ENCODE assay signal across 10 cellular contexts in the genomic region with DNA sequence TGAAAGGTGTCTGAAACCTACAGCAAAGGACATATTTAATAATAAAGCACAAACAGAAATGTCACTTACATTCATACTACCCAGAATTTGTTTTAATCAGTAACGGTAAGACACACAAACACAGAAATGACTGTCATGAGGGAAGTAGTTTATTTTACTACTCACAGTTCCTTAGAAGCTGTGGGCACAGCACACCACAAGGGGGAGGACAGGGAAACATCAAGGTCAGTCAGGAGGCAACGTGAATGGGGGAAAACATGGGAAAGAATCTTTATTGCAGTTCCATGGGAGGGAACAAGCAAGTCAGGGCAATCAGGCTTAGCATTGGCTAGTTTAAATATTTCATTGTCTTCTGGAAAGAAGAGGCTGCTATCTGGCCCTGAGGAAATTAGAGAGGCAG.
DNase-seq lines count a peak whose midpoint lies in the region; FAIRE-seq and TF ChIP-seq lines count a peak whose summit lies in the region.
"Had no signal": no experiment of that assay in that cellular context is flagged by ENCODE, and none has a peak within 500 bp of the region (broad histone marks: within the 10 kb centered on the region; RNA-seq: fewer than 3 reads in every experiment).

No MANE protein-coding gene starts in this region.

- H3K36me3 ChIP-seq in H1 (ENCODE audit: control insufficient read depth in 2 of 4, insufficient read depth in 4 of 4, low read length in 3 of 4) (no peaks in the 10 kb centered on the region), osteoblast (ENCODE audit: insufficient read depth, low read length) (no peaks in the 10 kb centered on the region), suprapubic skin (no peaks in the 10 kb centered on the region)
- H3K36me3 ChIP-seq: ovary had no signal

- TF ChIP-seq EP300 in H1 (IDR thresholded peaks at IDR 0.05; ENCODE audit: borderline replicate concordance in 1 of 2, low read depth in 2 of 2, low read length in 2 of 2) (no peak), suprapubic skin (IDR thresholded peaks at IDR 0.05) (no peak)

- no peak overlapping the region for H2BK20ac ChIP-seq in H1 (ENCODE audit: low read length)

- H2AFZ ChIP-seq in H1 (ENCODE audit: low read length) = no peak overlapping the region
- H2AFZ ChIP-seq in osteoblast (ENCODE audit: low read length) = no peak overlapping the region

- H3K27me3 ChIP-seq in H1 (replicated peaks in 1 of 4; ENCODE audit: control insufficient read depth in 3 of 4, extremely low read depth in 1 of 4, insufficient read depth in 3 of 4, low read length in 3 of 4) (no peaks in the 10 kb centered on the region), osteoblast (ENCODE audit: insufficient read depth, low read length) (no peaks in the 10 kb centered on the region), suprapubic skin (no peaks in the 10 kb centered on the region)
- H3K27me3 ChIP-seq: ovary had no signal

- H4K20me1 ChIP-seq in H1 (replicated peaks in 1 of 2; ENCODE audit: control insufficient read depth in 1 of 2, insufficient read depth in 2 of 2, low read length in 2 of 2) (no peaks in the 10 kb centered on the region), osteoblast (ENCODE audit: insufficient read depth, low read length) (no peaks in the 10 kb centered on the region)

- H3K4me1 ChIP-seq in H1 (replicated peaks in 1 of 4; ENCODE audit: control insufficient read depth in 3 of 4, insufficient read depth in 4 of 4, low read length in 3 of 4) = no peaks in the 10 kb centered on the region
- no peaks in the 10 kb centered on the region for H3K4me1 ChIP-seq in osteoblast (ENCODE audit: insufficient read depth, low read length)
- no peaks in the 10 kb centered on the region for H3K4me1 ChIP-seq in suprapubic skin

- no peak overlapping the region for H3K18ac ChIP-seq in H1 (ENCODE audit: extremely low read depth, low read length)

- H3K9ac ChIP-seq in H1 (replicated peaks in 1 of 4; ENCODE audit: extremely low read depth in 1 of 4, low read depth in 3 of 4, low read length in 3 of 4) = no peak overlapping the region

- CTCF ChIA-PET in H1 (lab: Charles Lee; ENCODE audit: partially characterized antibody) = interaction anchor here (0.8 to 1.8 kb wide), 4 partner anchors 14 to 241 kb away, joined by 3 to 4 read pairs (median 4); no protein-coding TSS in a partner anchor

- H2BK15ac ChIP-seq in H1 (ENCODE audit: low read length) = no peak overlapping the region

- no peak overlapping the region for H4K5ac ChIP-seq in H1 (ENCODE audit: insufficient read length, low read depth, low read length)

- no peak overlapping the region for H2BK12ac ChIP-seq in H1 (ENCODE audit: low read depth, low read length)

- H3K4ac ChIP-seq in H1 (replicated peaks; ENCODE audit: insufficient read length, low read depth, low read length) = no peak overlapping the region

- H3K56ac ChIP-seq in H1 (replicated peaks; ENCODE audit: insufficient read length, low read depth, low read length) = no peak overlapping the region

- H3K4me3 ChIP-seq in H1 (ENCODE audit: extremely low read depth in 1 of 4, insufficient read depth in 2 of 4, low read depth in 3 of 4, low read length in 4 of 4) (no peak overlapping the region), osteoblast (ENCODE audit: insufficient read depth, low read length) (no peak overlapping the region), suprapubic skin (no peak overlapping the region)
- H3K4me3 ChIP-seq: ovary had no signal

- H3K23ac ChIP-seq in H1 (ENCODE audit: insufficient read length) = no peak overlapping the region

- H3K27ac ChIP-seq in H1 (ENCODE audit: low read depth, low read length) (no peak overlapping the region), osteoblast (ENCODE audit: low read depth, low read length) (no peak overlapping the region), suprapubic skin (no peak overlapping the region)
- H3K27ac ChIP-seq: HL-60, ovary had no signal

- peak; percentile 13 to 62 (median 51); a peak in 2 of 4 replicates for TF ChIP-seq CTCF in H1 (IDR thresholded peaks at IDR 0.05; ENCODE audit: control extremely low read depth in 1 of 3, insufficient read depth in 1 of 3, low read depth in 1 of 3, low read length in 3 of 3)
- peak; percentile 12 for TF ChIP-seq CTCF in osteoblast (IDR thresholded peaks at IDR 0.05; ENCODE audit: extremely low read depth, low read depth, low read length)
- no peak for TF ChIP-seq CTCF in suprapubic skin (IDR thresholded peaks at IDR 0.05)

- POLR2A ChIA-PET in H1 (lab: Charles Lee; ENCODE audit: partially characterized antibody) = interaction anchor here (0.6 kb wide), 1 partner anchor 1445 kb away, joined by 3 read pairs; no protein-coding TSS in a partner anchor

- H3K9me3 ChIP-seq in H1 (ENCODE audit: insufficient read depth in 2 of 2, low read depth in 1 of 2, low read length in 1 of 2) = no peaks in the 10 kb centered on the region
- H3K9me3 ChIP-seq in osteoblast (ENCODE audit: low read depth, low read length) = no peaks in the 10 kb centered on the region
- no peaks in the 10 kb centered on the region for H3K9me3 ChIP-seq in suprapubic skin
- H3K9me3 ChIP-seq: ovary had no signal

- H2BK5ac ChIP-seq in H1 (ENCODE audit: low read depth, low read length) = no peak overlapping the region

- no peak overlapping the region for H2BK120ac ChIP-seq in H1 (replicated peaks; ENCODE audit: low read depth, low read length)

- H3K79me2 ChIP-seq in H1 (ENCODE audit: control insufficient read depth in 1 of 2, insufficient read depth in 2 of 2, low read length in 2 of 2) (no peaks in the 10 kb centered on the region), osteoblast (ENCODE audit: insufficient read depth, low read length) (no peaks in the 10 kb centered on the region)

- no peak overlapping the region for H2AK5ac ChIP-seq in H1 (ENCODE audit: low read depth, low read length)

- H4K91ac ChIP-seq in H1 (replicated peaks; ENCODE audit: insufficient read length, low read length) = no peak overlapping the region

- WGBS in H1 (ENCODE audit: extremely low coverage in 1 of 2, insufficient coverage in 1 of 2, insufficient read length in 1 of 2, insufficient replicate concordance in 2 of 2, low coverage in 1 of 2, low lambda C conversion rate in 2 of 2, missing lambda C conversion rate in 1 of 2), 2 experiments = 54% methylated on average over 2 of the region's 2 CpGs; no CpG with 5 or more reads in 1 of the 2 experiments
- 46% methylated on average over 2 of the region's 2 CpGs for WGBS in suprapubic skin

- FAIRE-seq in HTR-8/SVneo (lab: Jason Lieb, UNC) (peak; percentile 38), H1 (lab: Jason Lieb, UNC) (peak; percentile 95)

- H4K8ac ChIP-seq in H1 (ENCODE audit: extremely low read depth, insufficient read depth, low read length) = no peak overlapping the region

- no peaks in the 10 kb centered on the region for H3K79me1 ChIP-seq in H1 (ENCODE audit: low read depth, low read length)

- H3K4me2 ChIP-seq in H1 (ENCODE audit: insufficient read depth in 1 of 2, low read depth in 2 of 2, low read length in 2 of 2) = no peak overlapping the region
- H3K4me2 ChIP-seq in osteoblast (ENCODE audit: insufficient read depth, low read length) = no peak overlapping the region

- no peak for TF ChIP-seq POLR2A in H1 (IDR thresholded peaks at IDR 0.05; ENCODE audit: control extremely low read depth in 1 of 2, low read depth in 2 of 2, low read length in 2 of 2)
- TF ChIP-seq POLR2A in suprapubic skin (IDR thresholded peaks at IDR 0.05) = no peak

- H3K23me2 ChIP-seq in H1 (ENCODE audit: low read depth, low read length) = no peaks in the 10 kb centered on the region

- H3K14ac ChIP-seq in H1 (ENCODE audit: insufficient read length) = no peak overlapping the region

- DNase-seq in Daoy (ENCODE audit: low read depth) (peak; percentile 21), HTR-8/SVneo (ENCODE audit: insufficient read length, low spot score) (no peak), H1 (ENCODE audit: low read depth in 1 of 2, low spot score in 2 of 2) (no peak), osteoblast (ENCODE audit: insufficient read length, low spot score, missing footprints) (no peak), COLO668 (lab: John Stamatoyannopoulos, UW; ENCODE audit: unreplicated experiment) (no peak), suprapubic skin (ENCODE audit: low spot score in 2 of 2) (no peak), NCI-H1436 (lab: John Stamatoyannopoulos, UW) (no peak)
- DNase-seq: activated CD4-positive, alpha-beta T cell treated with anti-CD3 and anti-CD28 coated beads, Interleukin-2, amount 50 U/mL, for 48 hours; ovary had no signal

- peak; percentile 27 to 39; a peak in 3 of 4 replicates for TF ChIP-seq RAD21 in H1 (IDR thresholded peaks at IDR 0.05 in 1 of 2, conservative IDR thresholded peaks at IDR 0.05 in 1 of 2; ENCODE audit: low read depth in 2 of 2, low read length in 2 of 2)

TF ChIP-seq in H1, 55 proteins besides CTCF, POLR2A, EP300 and RAD21:
- TF ChIP-seq JUN (IDR thresholded peaks at IDR 0.05; ENCODE audit: low read depth, low read length) (no peak), HDAC6 (IDR thresholded peaks at IDR 0.05; ENCODE audit: low read depth, low read length) (no peak), JUND (IDR thresholded peaks at IDR 0.05; ENCODE audit: low read length) (no peak), NANOG (IDR thresholded peaks at IDR 0.05; ENCODE audit: insufficient read depth, low read depth, low read length, poor library complexity, severe bottlenecking) (no peak), RBBP5 (IDR thresholded peaks at IDR 0.05; ENCODE audit: borderline replicate concordance, low read depth, low read length) (no peak), KDM5A (IDR thresholded peaks at IDR 0.05; ENCODE audit: low read length) (no peak), TAF1 (IDR thresholded peaks at IDR 0.05; ENCODE audit: low read depth, low read length) (no peak), YY1 (IDR thresholded peaks at IDR 0.05; ENCODE audit: low read depth, low read length) (no peak), SRF (IDR thresholded peaks at IDR 0.05; ENCODE audit: low read depth, low read length) (no peak), PHF8 (conservative IDR thresholded peaks at IDR 0.05; ENCODE audit: low read depth, low read length) (no peak), POLR2AphosphoS5 (IDR thresholded peaks at IDR 0.05; ENCODE audit: low read depth, low read length) (no peak), BRCA1 (IDR thresholded peaks at IDR 0.05; ENCODE audit: low read depth, low read length) (no peak), FOSL1 (IDR thresholded peaks at IDR 0.05; ENCODE audit: insufficient read depth, low read depth, low read length) (no peak), CEBPB (IDR thresholded peaks at IDR 0.05; ENCODE audit: low read depth, low read length) (no peak), CBX5 (IDR thresholded peaks at IDR 0.05; ENCODE audit: low read depth, low read length) (no peak)
- TF ChIP-seq, protein P1, sequence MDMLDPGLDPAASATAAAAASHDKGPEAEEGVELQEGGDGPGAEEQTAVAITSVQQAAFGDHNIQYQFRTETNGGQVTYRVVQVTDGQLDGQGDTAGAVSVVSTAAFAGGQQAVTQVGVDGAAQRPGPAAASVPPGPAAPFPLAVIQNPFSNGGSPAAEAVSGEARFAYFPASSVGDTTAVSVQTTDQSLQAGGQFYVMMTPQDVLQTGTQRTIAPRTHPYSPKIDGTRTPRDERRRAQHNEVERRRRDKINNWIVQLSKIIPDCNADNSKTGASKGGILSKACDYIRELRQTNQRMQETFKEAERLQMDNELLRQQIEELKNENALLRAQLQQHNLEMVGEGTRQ (IDR thresholded peaks at IDR 0.05; ENCODE audit: low read length) = no peak

Comparison
In these comparisons a context has a peak if more than half of its experiments do, and no peak if none do; other contexts are left out.
1. CTCF ChIP-seq: peak in H1 (3 of 3) and osteoblast (single experiment); none in suprapubic skin (0 of 2).